Comparison of ENCODE assay signal across 8 cellular contexts in the genomic region with DNA sequence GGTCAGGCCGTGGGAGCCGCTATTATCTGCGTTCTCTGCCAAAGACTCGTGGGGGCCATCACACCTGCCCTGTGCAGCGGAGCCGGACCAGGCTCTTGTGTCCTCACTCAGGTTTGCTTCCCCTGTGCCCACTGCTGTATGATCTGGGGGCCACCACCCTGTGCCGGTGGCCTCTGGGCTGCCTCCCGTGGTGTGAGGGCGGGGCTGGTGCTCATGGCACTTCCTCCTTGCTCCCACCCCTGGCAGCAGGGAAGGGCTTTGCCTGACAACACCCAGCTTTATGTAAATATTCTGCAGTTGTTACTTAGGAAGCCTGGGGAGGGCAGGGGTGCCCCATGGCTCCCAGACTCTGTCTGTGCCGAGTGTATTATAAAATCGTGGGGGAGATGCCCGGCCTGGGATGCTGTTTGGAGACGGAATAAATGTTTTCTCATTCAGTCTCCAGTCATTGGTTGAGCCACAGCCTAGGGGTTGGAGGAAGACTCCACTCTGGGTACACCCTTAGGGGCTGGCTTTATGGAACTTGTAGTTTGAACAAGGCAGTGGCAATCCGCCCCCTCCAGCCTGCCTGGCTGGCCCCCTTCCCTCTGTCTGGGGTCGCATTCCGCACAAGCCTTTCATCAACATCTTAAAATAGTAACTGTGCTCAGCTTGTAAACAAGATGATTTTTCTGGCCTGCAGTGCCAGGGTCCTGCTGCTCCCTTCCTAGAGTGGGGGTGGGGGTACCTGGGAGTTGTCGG. TPM values are rescaled to one million over a fixed set of nuclear protein-coding genes. Genes with fewer than 3 reads are reported as not detected.
DNase-seq lines count a peak whose midpoint lies in the region; ATAC-seq and TF ChIP-seq lines count a peak whose summit lies in the region.

No MANE protein-coding gene starts in this region.

- DNase-seq in activated naive CD4-positive, alpha-beta T cell treated with Interleukin-2 at 50 U/mL for 16 hours: no peak
- DNase-seq in activated T-helper 1 cell treated with anti-CD3 and anti-CD28 coated beads, Interleukin-12 subunit alpha, Interleukin-12 subunit beta, Interleukin-2, Interleukin-4 antibody, amounts not matched to agents 30 ng/mL and 10 ng/mL and 1 ng/mL, durations not matched to agents 14 hours and 24 hours and 36 hours (ENCODE audit: low spot score): no peak
- DNase-seq in left colon (peak; percentile 86 to 92), upper lobe of right lung (peak; percentile 86), NCI-H146 treated with DMSO at 0.1 percent for 48 hours (lab: John Stamatoyannopoulos, UW; ENCODE audit: unreplicated experiment) (no peak)
- no peak for DNase-seq in stimulated activated CD4-positive, alpha-beta T cell treated with anti-CD3 and anti-CD28 coated beads, Interleukin-15, amount 100 ng/mL, for 24 hours

- peak overlapping the region; percentile 87 for H3K27ac ChIP-seq in upper lobe of right lung

- intact Hi-C loops in activated T-helper 1 cell treated with anti-CD3 and anti-CD28 coated beads, Interleukin-12 subunit alpha, Interleukin-12 subunit beta, Interleukin-2, Interleukin-4 antibody, amounts not matched to agents 30 ng/mL and 10 ng/mL and 1 ng/mL, durations not matched to agents 14 hours and 24 hours and 36 hours (cut with micrococcal nuclease): no loop called here
- intact Hi-C loops in left colon (cut with DNase I, micrococcal nuclease) (loop anchor here in 1 of 2 donors (10.0 kb wide), 1 partner anchor 58 kb away; no protein-coding TSS in a partner anchor), upper lobe of right lung (cut with DNase I) (loop anchor here (10.0 kb wide), 1 partner anchor 58 kb away; no protein-coding TSS in a partner anchor)

- peaks cover 83% of the 10 kb centered on the region for H3K4me1 ChIP-seq in upper lobe of right lung

- H3K4me3 ChIP-seq in upper lobe of right lung: peak overlapping the region; percentile 19

- H3K4me1 Mint-ChIP-seq in activated naive CD4-positive, alpha-beta T cell treated with anti-CD3 and anti-CD28 coated beads, Interleukin-2, amount 50 U/mL, for 24 hours: peaks cover 65% of the 10 kb centered on the region
- peaks cover 56% of the 10 kb centered on the region for H3K4me1 Mint-ChIP-seq in activated T-helper 1 cell treated with anti-CD3 and anti-CD28 coated beads, Interleukin-12 subunit alpha, Interleukin-12 subunit beta, Interleukin-2, Interleukin-4 antibody, amounts not matched to agents 30 ng/mL and 10 ng/mL and 1 ng/mL, durations not matched to agents 14 hours and 24 hours and 36 hours (ENCODE audit: low read depth)

- H3K4me3 Mint-ChIP-seq in activated naive CD4-positive, alpha-beta T cell treated with anti-CD3 and anti-CD28 coated beads, Interleukin-2, amount 50 U/mL, for 24 hours: peak overlapping the region; percentile 43
- peak overlapping the region; percentile 42 for H3K4me3 Mint-ChIP-seq in activated T-helper 1 cell treated with anti-CD3 and anti-CD28 coated beads, Interleukin-12 subunit alpha, Interleukin-12 subunit beta, Interleukin-2, Interleukin-4 antibody, amounts not matched to agents 30 ng/mL and 10 ng/mL and 1 ng/mL, durations not matched to agents 14 hours and 24 hours and 36 hours

- H3K36me3 ChIP-seq in upper lobe of right lung: peaks cover 26% of the 10 kb centered on the region

- H3K36me3 Mint-ChIP-seq in activated naive CD4-positive, alpha-beta T cell treated with anti-CD3 and anti-CD28 coated beads, Interleukin-2, amount 50 U/mL, for 24 hours: peaks cover 6% of the 10 kb centered on the region
- H3K36me3 Mint-ChIP-seq in activated T-helper 1 cell treated with anti-CD3 and anti-CD28 coated beads, Interleukin-12 subunit alpha, Interleukin-12 subunit beta, Interleukin-2, Interleukin-4 antibody, amounts not matched to agents 30 ng/mL and 10 ng/mL and 1 ng/mL, durations not matched to agents 14 hours and 24 hours and 36 hours (ENCODE audit: low read depth): peaks cover 19% of the 10 kb centered on the region

- no peaks in the 10 kb centered on the region for H3K9me3 ChIP-seq in upper lobe of right lung

- no peaks in the 10 kb centered on the region for H3K27me3 Mint-ChIP-seq in activated naive CD4-positive, alpha-beta T cell treated with anti-CD3 and anti-CD28 coated beads, Interleukin-2, amount 50 U/mL, for 24 hours
- no peaks in the 10 kb centered on the region for H3K27me3 Mint-ChIP-seq in activated T-helper 1 cell treated with anti-CD3 and anti-CD28 coated beads, Interleukin-12 subunit alpha, Interleukin-12 subunit beta, Interleukin-2, Interleukin-4 antibody, amounts not matched to agents 30 ng/mL and 10 ng/mL and 1 ng/mL, durations not matched to agents 14 hours and 24 hours and 36 hours (ENCODE audit: insufficient read depth)

- no peak for TF ChIP-seq CTCF in upper lobe of right lung (IDR thresholded peaks at IDR 0.05)

- H3K27ac Mint-ChIP-seq in activated naive CD4-positive, alpha-beta T cell treated with anti-CD3 and anti-CD28 coated beads, Interleukin-2, amount 50 U/mL, for 24 hours: peak overlapping the region; percentile 32
- peak overlapping the region; percentile 56 for H3K27ac Mint-ChIP-seq in activated T-helper 1 cell treated with anti-CD3 and anti-CD28 coated beads, Interleukin-12 subunit alpha, Interleukin-12 subunit beta, Interleukin-2, Interleukin-4 antibody, amounts not matched to agents 30 ng/mL and 10 ng/mL and 1 ng/mL, durations not matched to agents 14 hours and 24 hours and 36 hours

- H3K27me3 ChIP-seq in upper lobe of right lung: no peaks in the 10 kb centered on the region

- H3K9me3 Mint-ChIP-seq in activated naive CD4-positive, alpha-beta T cell treated with anti-CD3 and anti-CD28 coated beads, Interleukin-2, amount 50 U/mL, for 24 hours: no peaks in the 10 kb centered on the region
- no peaks in the 10 kb centered on the region for H3K9me3 Mint-ChIP-seq in activated T-helper 1 cell treated with anti-CD3 and anti-CD28 coated beads, Interleukin-12 subunit alpha, Interleukin-12 subunit beta, Interleukin-2, Interleukin-4 antibody, amounts not matched to agents 30 ng/mL and 10 ng/mL and 1 ng/mL, durations not matched to agents 14 hours and 24 hours and 36 hours

- ATAC-seq in left colon (peak; percentile 50), upper lobe of right lung (peak; percentile 21), GM21526 (IDR thresholded peaks at IDR 0.05; ENCODE audit: low FRiP score, unreplicated experiment) (no peak)

RNA-seq across cellular contexts. Expression of a gene that starts 4.1 kb away (rescaled TPM):
- 131 and 133 TPM in 2 replicates for total RNA-seq in activated T-helper 1 cell treated with anti-CD3 and anti-CD28 coated beads, Interleukin-12 subunit alpha, Interleukin-12 subunit beta, Interleukin-2, Interleukin-4 antibody, amounts not matched to agents 30 ng/mL and 10 ng/mL and 1 ng/mL, durations not matched to agents 14 hours and 24 hours and 36 hours
- total RNA-seq in left colon (100 to 1,000 TPM; 173 to 188 TPM), upper lobe of right lung (206 TPM)

RNA-seq across cellular contexts. Expression of a gene that starts 14.4 kb away (rescaled TPM):
- total RNA-seq in activated T-helper 1 cell treated with anti-CD3 and anti-CD28 coated beads, Interleukin-12 subunit alpha, Interleukin-12 subunit beta, Interleukin-2, Interleukin-4 antibody, amounts not matched to agents 30 ng/mL and 10 ng/mL and 1 ng/mL, durations not matched to agents 14 hours and 24 hours and 36 hours: 65.8 and 66.8 TPM in 2 replicates
- total RNA-seq in left colon: 10 to 100 TPM; 14.8 to 24.9 TPM
- 3.3 TPM for total RNA-seq in upper lobe of right lung

RNA-seq across cellular contexts. Expression of a gene that starts 14.7 kb away (rescaled TPM):
- total RNA-seq in activated T-helper 1 cell treated with anti-CD3 and anti-CD28 coated beads, Interleukin-12 subunit alpha, Interleukin-12 subunit beta, Interleukin-2, Interleukin-4 antibody, amounts not matched to agents 30 ng/mL and 10 ng/mL and 1 ng/mL, durations not matched to agents 14 hours and 24 hours and 36 hours: 26.2 and 27.7 TPM in 2 replicates
- total RNA-seq in left colon (10 to 100 TPM; 26.7 to 33.2 TPM), upper lobe of right lung (32.5 TPM)

RNA-seq across cellular contexts. Expression of a gene that starts 26.3 kb away (rescaled TPM):
- not detected in 2 replicates for total RNA-seq in activated T-helper 1 cell treated with anti-CD3 and anti-CD28 coated beads, Interleukin-12 subunit alpha, Interleukin-12 subunit beta, Interleukin-2, Interleukin-4 antibody, amounts not matched to agents 30 ng/mL and 10 ng/mL and 1 ng/mL, durations not matched to agents 14 hours and 24 hours and 36 hours
- total RNA-seq in left colon: not detected
- total RNA-seq in upper lobe of right lung: not detected

RNA-seq across cellular contexts. Expression of a gene that starts 41.6 kb away (rescaled TPM):
- total RNA-seq in activated T-helper 1 cell treated with anti-CD3 and anti-CD28 coated beads, Interleukin-12 subunit alpha, Interleukin-12 subunit beta, Interleukin-2, Interleukin-4 antibody, amounts not matched to agents 30 ng/mL and 10 ng/mL and 1 ng/mL, durations not matched to agents 14 hours and 24 hours and 36 hours: 39.4 and 39.6 TPM in 2 replicates
- total RNA-seq in left colon: 10 to 100 TPM in 1 of 2 donors, 1 to 10 TPM in 1; 3.4 to 10.1 TPM
- total RNA-seq in upper lobe of right lung: 1.1 TPM

Comparison
In these comparisons a context has a peak if more than half of its experiments do, and no peak if none do; other contexts are left out.
1. DNase-seq: peak in left colon (2 of 2) and upper lobe of right lung (single experiment); none in activated naive CD4-positive, alpha-beta T cell treated with Interleukin-2 at 50 U/mL for 16 hours (single experiment), activated T-helper 1 cell treated with anti-CD3 and anti-CD28 coated beads, Interleukin-12 subunit alpha, Interleukin-12 subunit beta, Interleukin-2, Interleukin-4 antibody, amounts not matched to agents 30 ng/mL and 10 ng/mL and 1 ng/mL, durations not matched to agents 14 hours and 24 hours and 36 hours (single experiment), stimulated activated CD4-positive, alpha-beta T cell treated with anti-CD3 and anti-CD28 coated beads, Interleukin-15, amount 100 ng/mL, for 24 hours (single experiment) and NCI-H146 treated with DMSO at 0.1 percent for 48 hours (single experiment).